1 cellular context compared by ENCODE assay signal in the genomic region with DNA sequence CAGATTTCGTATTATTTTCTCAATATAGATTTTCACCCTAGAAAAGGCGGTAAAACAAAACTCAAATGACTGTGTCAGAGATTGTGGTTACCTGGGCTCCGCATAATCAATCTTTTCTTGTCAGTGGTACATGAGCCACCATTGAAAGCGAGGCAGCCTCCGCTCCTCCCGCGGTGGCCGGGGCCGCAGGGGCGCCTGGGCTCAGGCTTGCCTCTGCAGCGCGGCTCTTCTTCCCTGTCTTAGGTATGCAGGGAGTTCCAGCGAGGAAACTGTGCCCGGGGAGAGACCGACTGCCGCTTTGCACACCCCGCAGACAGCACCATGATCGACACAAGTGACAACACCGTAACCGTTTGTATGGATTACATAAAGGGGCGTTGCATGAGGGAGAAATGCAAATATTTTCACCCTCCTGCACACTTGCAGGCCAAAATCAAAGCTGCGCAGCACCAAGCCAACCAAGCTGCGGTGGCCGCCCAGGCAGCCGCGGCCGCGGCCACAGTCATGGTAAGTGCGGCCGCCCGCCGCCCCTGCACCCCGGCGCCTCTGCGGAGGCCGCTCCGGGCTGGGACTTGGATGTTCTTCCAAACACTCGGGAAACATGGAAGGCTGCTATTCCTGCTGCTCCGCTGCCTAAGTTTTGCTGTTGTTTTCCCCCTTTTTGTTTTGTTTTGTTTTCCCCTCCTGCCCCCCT.
TF ChIP-seq lines count a peak whose summit lies in the region.

No MANE protein-coding gene starts in this region.

TF ChIP-seq in WTC11, 78 proteins besides CTCF, POLR2A, EP300 and RAD21 (continued from another document):
- TF ChIP-seq, protein P1, sequence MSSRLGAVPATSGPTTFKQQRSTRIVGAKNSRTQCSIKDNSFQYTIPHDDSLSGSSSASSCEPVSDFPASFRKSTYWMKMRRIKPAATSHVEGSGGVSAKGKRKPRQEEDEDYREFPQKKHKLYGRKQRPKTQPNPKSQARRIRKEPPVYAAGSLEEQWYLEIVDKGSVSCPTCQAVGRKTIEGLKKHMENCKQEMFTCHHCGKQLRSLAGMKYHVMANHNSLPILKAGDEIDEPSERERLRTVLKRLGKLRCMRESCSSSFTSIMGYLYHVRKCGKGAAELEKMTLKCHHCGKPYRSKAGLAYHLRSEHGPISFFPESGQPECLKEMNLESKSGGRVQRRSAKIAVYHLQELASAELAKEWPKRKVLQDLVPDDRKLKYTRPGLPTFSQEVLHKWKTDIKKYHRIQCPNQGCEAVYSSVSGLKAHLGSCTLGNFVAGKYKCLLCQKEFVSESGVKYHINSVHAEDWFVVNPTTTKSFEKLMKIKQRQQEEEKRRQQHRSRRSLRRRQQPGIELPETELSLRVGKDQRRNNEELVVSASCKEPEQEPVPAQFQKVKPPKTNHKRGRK (CRISPR knock-in tag; IDR thresholded peaks at IDR 0.05; ENCODE audit: borderline replicate concordance), result no peak
- TF ChIP-seq, protein P2, sequence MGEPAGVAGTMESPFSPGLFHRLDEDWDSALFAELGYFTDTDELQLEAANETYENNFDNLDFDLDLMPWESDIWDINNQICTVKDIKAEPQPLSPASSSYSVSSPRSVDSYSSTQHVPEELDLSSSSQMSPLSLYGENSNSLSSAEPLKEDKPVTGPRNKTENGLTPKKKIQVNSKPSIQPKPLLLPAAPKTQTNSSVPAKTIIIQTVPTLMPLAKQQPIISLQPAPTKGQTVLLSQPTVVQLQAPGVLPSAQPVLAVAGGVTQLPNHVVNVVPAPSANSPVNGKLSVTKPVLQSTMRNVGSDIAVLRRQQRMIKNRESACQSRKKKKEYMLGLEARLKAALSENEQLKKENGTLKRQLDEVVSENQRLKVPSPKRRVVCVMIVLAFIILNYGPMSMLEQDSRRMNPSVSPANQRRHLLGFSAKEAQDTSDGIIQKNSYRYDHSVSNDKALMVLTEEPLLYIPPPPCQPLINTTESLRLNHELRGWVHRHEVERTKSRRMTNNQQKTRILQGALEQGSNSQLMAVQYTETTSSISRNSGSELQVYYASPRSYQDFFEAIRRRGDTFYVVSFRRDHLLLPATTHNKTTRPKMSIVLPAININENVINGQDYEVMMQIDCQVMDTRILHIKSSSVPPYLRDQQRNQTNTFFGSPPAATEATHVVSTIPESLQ (CRISPR knock-in tag; IDR thresholded peaks at IDR 0.05), result no peak
- TF ChIP-seq GABPB1 (CRISPR knock-in tag; IDR thresholded peaks at IDR 0.05) (no peak), STAT6 (CRISPR knock-in tag; conservative IDR thresholded peaks at IDR 0.05; ENCODE audit: low read depth) (no peak)
